ENCODE assay signal across 19 cellular contexts in genomic region chr12:77837876-77838291, GRCh38. TPM values are rescaled to one million over a fixed set of nuclear protein-coding genes. Genes with fewer than 3 reads are reported as not detected.
DNase-seq lines count a peak whose midpoint lies in the region; ATAC-seq and TF ChIP-seq lines count a peak whose summit lies in the region.
"Had no signal": no experiment of that assay in that cellular context is flagged by ENCODE, and none has a peak within 500 bp of the region (broad histone marks: within the 10 kb centered on the region; RNA-seq: fewer than 3 reads in every experiment).

No MANE protein-coding gene starts in this region.

- H3K27ac Mint-ChIP-seq in brain (peak overlapping the region in 3 of 5 experiments; percentile 45 to 71 (median 47)), neural progenitor cell (no peak overlapping the region)
- H3K27ac Mint-ChIP-seq: activated CD8-positive, alpha-beta T cell treated with anti-CD3 and anti-CD28 coated beads for 36 hours; activated naive CD4-positive, alpha-beta T cell treated with anti-CD3 and anti-CD28 coated beads, Interleukin-2, amount 50 U/mL, for 24 hours; dendritic cell treated with granulocyte-macrophage colony-stimulating factor and Interleukin-4, amounts not matched to agents 40 ng/mL and 50 ng/mL, for 4 days; IgD-negative memory B cell; T-cell had no signal

- TF ChIP-seq CTCF in brain (conservative IDR thresholded peaks at IDR 0.05) (no peak), testis (IDR thresholded peaks at IDR 0.05) (no peak), neural progenitor cell (IDR thresholded peaks at IDR 0.05) (no peak)

- H3K36me3 Mint-ChIP-seq in brain (no peaks in the 10 kb centered on the region), neural progenitor cell (no peaks in the 10 kb centered on the region)
- H3K36me3 Mint-ChIP-seq: activated naive CD4-positive, alpha-beta T cell treated with anti-CD3 and anti-CD28 coated beads, Interleukin-2, amount 50 U/mL, for 24 hours; IgD-negative memory B cell; T-cell had no signal

- WGBS in right cardiac atrium: 32% methylated on average over 3 of the region's 3 CpGs
- 53 to 56% methylated on average over 3 of the region's 3 CpGs for WGBS in testis, 2 donors

- ATAC-seq in right cardiac atrium (peak; percentile 71 to 83), HG03280 (IDR thresholded peaks at IDR 0.05; ENCODE audit: unreplicated experiment) (no peak)
- ATAC-seq: activated CD8-positive, alpha-beta T cell treated with anti-CD3 and anti-CD28 coated beads for 36 hours; activated T-cell treated with anti-CD3 and anti-CD28 coated beads, Interleukin-2, amount 50 U/mL, for 4 hours; T-cell had no signal

- no peak overlapping the region for H2AFZ ChIP-seq in neural progenitor cell (replicated peaks)

- H3K27ac ChIP-seq in right cardiac atrium (ENCODE audit: low read length) (no peak overlapping the region), testis (no peak overlapping the region), neural progenitor cell (no peak overlapping the region)
- H3K27ac ChIP-seq: C4-2B, VCaP had no signal

- H3F3A ChIP-seq in neural progenitor cell (ENCODE audit: low read depth): no peaks in the 10 kb centered on the region

- H3K36me3 ChIP-seq in testis (ENCODE audit: low read depth, missing control alignments) (no peaks in the 10 kb centered on the region), neural progenitor cell (no peaks in the 10 kb centered on the region)

- intact Hi-C loops in right cardiac atrium (cut with DNase I): no loop called here
- intact Hi-C loops in testis (cut with DNase I; ENCODE audit: low total_unique reads): no loop called here

- H3K4me1 Mint-ChIP-seq in brain (peaks cover 22% of the 10 kb centered on the region), neural progenitor cell (peaks cover 4% of the 10 kb centered on the region)
- H3K4me1 Mint-ChIP-seq: activated naive CD4-positive, alpha-beta T cell treated with anti-CD3 and anti-CD28 coated beads, Interleukin-2, amount 50 U/mL, for 24 hours; IgD-negative memory B cell; T-cell had no signal

- no peaks in the 10 kb centered on the region for H4K20me1 ChIP-seq in neural progenitor cell (ENCODE audit: low read depth)

- H3K27me3 Mint-ChIP-seq in brain (no peaks in the 10 kb centered on the region), neural progenitor cell (ENCODE audit: insufficient read depth, low read depth) (no peaks in the 10 kb centered on the region)
- H3K27me3 Mint-ChIP-seq: activated CD8-positive, alpha-beta T cell treated with anti-CD3 and anti-CD28 coated beads for 36 hours; activated naive CD4-positive, alpha-beta T cell treated with anti-CD3 and anti-CD28 coated beads, Interleukin-2, amount 50 U/mL, for 24 hours; dendritic cell treated with granulocyte-macrophage colony-stimulating factor and Interleukin-4, amounts not matched to agents 40 ng/mL and 50 ng/mL, for 4 days; IgD-negative memory B cell; T-cell had no signal

- no peaks in the 10 kb centered on the region for H3K9me3 ChIP-seq in right cardiac atrium (ENCODE audit: control insufficient read depth, low read length)
- no peaks in the 10 kb centered on the region for H3K9me3 ChIP-seq in testis
- H3K9me3 ChIP-seq in neural progenitor cell (ENCODE audit: low read depth): no peaks in the 10 kb centered on the region

- no peaks in the 10 kb centered on the region for H3K79me2 ChIP-seq in neural progenitor cell (ENCODE audit: low read depth)

- H3K9me3 Mint-ChIP-seq in brain: no peaks in the 10 kb centered on the region
- H3K9me3 Mint-ChIP-seq in neural progenitor cell: no peaks in the 10 kb centered on the region
- H3K9me3 Mint-ChIP-seq: activated CD8-positive, alpha-beta T cell treated with anti-CD3 and anti-CD28 coated beads for 36 hours; activated naive CD4-positive, alpha-beta T cell treated with anti-CD3 and anti-CD28 coated beads, Interleukin-2, amount 50 U/mL, for 24 hours; dendritic cell treated with granulocyte-macrophage colony-stimulating factor and Interleukin-4, amounts not matched to agents 40 ng/mL and 50 ng/mL, for 4 days; IgD-negative memory B cell had no signal

- H3K4me3 Mint-ChIP-seq in brain: peak overlapping the region in 2 of 5 experiments; percentile 16 to 48
- no peak overlapping the region for H3K4me3 Mint-ChIP-seq in neural progenitor cell
- H3K4me3 Mint-ChIP-seq: activated CD8-positive, alpha-beta T cell treated with anti-CD3 and anti-CD28 coated beads for 36 hours; activated naive CD4-positive, alpha-beta T cell treated with anti-CD3 and anti-CD28 coated beads, Interleukin-2, amount 50 U/mL, for 24 hours; activated T-cell treated with anti-CD3 and anti-CD28 coated beads, Interleukin-2, amount 50 U/mL, for 4 hours; dendritic cell treated with granulocyte-macrophage colony-stimulating factor and Interleukin-4, amounts not matched to agents 40 ng/mL and 50 ng/mL, for 4 days; IgD-negative memory B cell; T-cell had no signal

- H3K27me3 ChIP-seq in right cardiac atrium (ENCODE audit: control insufficient read depth, insufficient read depth) (no peaks in the 10 kb centered on the region), testis (no peaks in the 10 kb centered on the region), neural progenitor cell (no peaks in the 10 kb centered on the region)

- no peak for TF ChIP-seq POLR2A in testis (IDR thresholded peaks at IDR 0.05)

- H3K4me1 ChIP-seq in right cardiac atrium (ENCODE audit: control insufficient read depth, insufficient read depth, low read length) (no peaks in the 10 kb centered on the region), testis (peaks cover 4% of the 10 kb centered on the region), neural progenitor cell (peaks cover 3% of the 10 kb centered on the region)

- no peak overlapping the region for H3K4me3 ChIP-seq in right cardiac atrium (ENCODE audit: low read length)
- H3K4me3 ChIP-seq in testis: no peak overlapping the region
- H3K4me3 ChIP-seq in neural progenitor cell: no peak overlapping the region
- H3K4me3 ChIP-seq: skin epidermis had no signal

- no peak overlapping the region for H3K4me2 ChIP-seq in neural progenitor cell

- DNase-seq in NCI-H2171 treated with DMSO at 0.1 percent for 48 hours (lab: John Stamatoyannopoulos, UW): peak; percentile 75
- no peak for DNase-seq in NCI-H2171 (lab: John Stamatoyannopoulos, UW)
- DNase-seq in right cardiac atrium: peak; percentile 44 to 73 (median 65)
- peak; percentile 51 for DNase-seq in testis
- no peak for DNase-seq in neural progenitor cell (ENCODE audit: low spot score)
- no peak for DNase-seq in germinal center (ENCODE audit: low spot score)
- DNase-seq: 8988T; activated CD8-positive, alpha-beta T cell treated with anti-CD3 and anti-CD28 coated beads for 36 hours; activated T-cell treated with anti-CD3 and anti-CD28 coated beads, Interleukin-2, amount 50 U/mL, for 4 hours; NCI-H526 treated with DMSO at 0.1 percent for 48 hours; T-cell had no signal

- no peak overlapping the region for H3K9ac ChIP-seq in neural progenitor cell

RNA-seq across cellular contexts. Expression of gene NAV3, which starts 7.2 kb away (rescaled TPM):
- polyA plus RNA-seq in brain (ENCODE audit: insufficient read depth, low read depth, low replicate concordance): 1.7 TPM
- 1 to 10 TPM; 2.6 to 6.8 (median 5.1) TPM for total RNA-seq in right cardiac atrium
- 2.0 TPM for polyA plus RNA-seq in right cardiac atrium
- total RNA-seq in testis: 10 to 100 TPM; 20.0 to 21.9 TPM
- 6.4 TPM for polyA plus RNA-seq in testis (ENCODE audit: insufficient read depth, low read depth, low replicate concordance)
- total RNA-seq in neural progenitor cell (ENCODE audit: low replicate concordance): 6.1 and 11.4 TPM in 2 replicates
- total RNA-seq: activated CD8-positive, alpha-beta T cell treated with anti-CD3 and anti-CD28 coated beads for 36 hours had no signal

Comparison
In these comparisons a context has a peak if more than half of its experiments do, and no peak if none do; other contexts are left out.
1. DNase-seq: peak in NCI-H2171 treated with DMSO at 0.1 percent for 48 hours (single experiment), right cardiac atrium (3 of 3) and testis (single experiment); none in NCI-H2171 (single experiment), neural progenitor cell (single experiment) and germinal center (single experiment).